ENCODE assay signal across 20 cellular contexts in the genomic region with DNA sequence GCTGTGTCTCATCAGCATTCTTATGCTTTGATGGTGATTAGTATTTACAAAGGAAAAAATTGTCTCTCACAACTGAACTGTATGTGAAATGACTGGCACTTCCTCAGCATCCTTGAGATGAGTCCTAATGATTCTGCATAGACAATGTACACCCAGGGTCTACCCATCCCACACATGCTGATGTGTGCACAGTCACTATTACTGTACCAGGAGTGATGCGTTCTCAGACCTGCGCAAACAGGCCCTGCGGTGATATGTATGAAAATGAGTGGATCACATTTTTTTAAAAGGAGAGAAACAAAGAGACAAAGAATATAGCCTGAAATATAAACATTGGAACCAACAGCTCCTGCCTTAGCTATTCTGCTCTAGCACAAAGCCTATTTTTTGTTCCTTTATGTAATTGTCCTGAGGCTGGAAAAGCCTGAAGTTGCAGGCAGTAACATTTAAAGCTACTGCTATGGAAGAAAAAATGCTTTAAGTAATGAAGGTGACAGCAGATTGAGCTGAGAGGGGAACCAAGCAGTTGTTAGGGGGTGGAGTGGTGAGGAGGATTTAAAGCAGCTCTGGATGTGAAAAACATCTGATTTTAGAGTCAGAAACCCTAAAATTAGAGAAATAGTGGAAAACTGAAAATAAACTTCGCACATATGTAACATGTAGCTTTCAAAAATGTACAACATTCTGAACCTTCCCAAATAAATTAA. TPM values are rescaled to one million over a fixed set of nuclear protein-coding genes. Genes with fewer than 3 reads are reported as not detected.
DNase-seq lines count a peak whose midpoint lies in the region; ATAC-seq and TF ChIP-seq lines count a peak whose summit lies in the region.
"Had no signal": no experiment of that assay in that cellular context is flagged by ENCODE, and none has a peak within 500 bp of the region (broad histone marks: within the 10 kb centered on the region; RNA-seq: fewer than 3 reads in every experiment).

No MANE protein-coding gene starts in this region.

- POLR2A ChIA-PET in RWPE1 (lab: Yijun Ruan, JAX; ENCODE audit: low non-redundant PET) = no interaction called here

- H3K9me3 Mint-ChIP-seq in stimulated activated naive CD8-positive, alpha-beta T cell treated with anti-CD3 and anti-CD28 coated beads, Interleukin-15, amount 100 ng/mL, for 72 hours = no peaks in the 10 kb centered on the region
- H3K9me3 Mint-ChIP-seq: activated naive CD4-positive, alpha-beta T cell treated with anti-CD3 and anti-CD28 coated beads, Interleukin-2, amount 50 U/mL, for 24 hours; memory B cell; naive thymus-derived CD8-positive, alpha-beta T cell had no signal

- H3K27ac ChIP-seq in cardiac muscle cell (peak overlapping the region; percentile 15), left ventricle myocardium inferior (replicated peaks) (no peak overlapping the region), RWPE1 (no peak overlapping the region), foreskin keratinocyte (peak overlapping the region; percentile 54)
- H3K27ac ChIP-seq: VCaP had no signal

- H3K27ac Mint-ChIP-seq in stimulated activated naive CD8-positive, alpha-beta T cell treated with anti-CD3 and anti-CD28 coated beads, Interleukin-15, amount 100 ng/mL, for 72 hours = no peak overlapping the region
- H3K27ac Mint-ChIP-seq: activated naive CD4-positive, alpha-beta T cell treated with anti-CD3 and anti-CD28 coated beads, Interleukin-2, amount 50 U/mL, for 24 hours; memory B cell; naive thymus-derived CD8-positive, alpha-beta T cell had no signal

- ATAC-seq in foreskin keratinocyte = peak; percentile 97
- no peak for ATAC-seq in GM21515 (IDR thresholded peaks at IDR 0.05; ENCODE audit: unreplicated experiment)
- ATAC-seq in stimulated activated naive CD8-positive, alpha-beta T cell treated with anti-CD3 and anti-CD28 coated beads, Interleukin-15, amount 100 ng/mL, for 72 hours = no peak
- ATAC-seq: HepG2; naive thymus-derived CD8-positive, alpha-beta T cell had no signal

- intact Hi-C loops in left ventricle myocardium inferior (cut with micrococcal nuclease) = no loop called here

- DNase-seq in cardiac muscle cell (ENCODE audit: low read depth in 1 of 2, low spot score in 1 of 2) = no peak
- no peak for DNase-seq in left ventricle myocardium inferior
- DNase-seq in RWPE1 (ENCODE audit: low spot score) = peak; percentile 31
- peak; percentile 56 to 80 for DNase-seq in foreskin keratinocyte
- DNase-seq in stimulated activated naive CD4-positive, alpha-beta T cell (lab: John Stamatoyannopoulos, UW) = no peak
- no peak for DNase-seq in stimulated activated naive CD8-positive, alpha-beta T cell treated with anti-CD3 and anti-CD28 coated beads, Interleukin-15, amount 100 ng/mL, for 72 hours
- DNase-seq: activated CD4-positive, alpha-beta T cell treated with anti-CD3 and anti-CD28 coated beads, Interleukin-2, amount 50 U/mL, for 48 hours; naive thymus-derived CD8-positive, alpha-beta T cell; NCI-H1092; NCI-H2029; NCI-H510A; SK-N-SH; stimulated activated CD4-positive, alpha-beta T cell treated with anti-CD3 and anti-CD28 coated beads, Interleukin-12 subunit alpha, Interleukin-12 subunit beta, amount 100 ng/mL, for 4 hours; T-helper 2 cell had no signal

- H3K27me3 Mint-ChIP-seq in stimulated activated naive CD8-positive, alpha-beta T cell treated with anti-CD3 and anti-CD28 coated beads, Interleukin-15, amount 100 ng/mL, for 72 hours = no peaks in the 10 kb centered on the region
- H3K27me3 Mint-ChIP-seq: activated naive CD4-positive, alpha-beta T cell treated with anti-CD3 and anti-CD28 coated beads, Interleukin-2, amount 50 U/mL, for 24 hours; memory B cell; naive thymus-derived CD8-positive, alpha-beta T cell had no signal

- H3K36me3 ChIP-seq in cardiac muscle cell = no peaks in the 10 kb centered on the region
- no peaks in the 10 kb centered on the region for H3K36me3 ChIP-seq in left ventricle myocardium inferior

- H3K4me1 Mint-ChIP-seq in stimulated activated naive CD8-positive, alpha-beta T cell treated with anti-CD3 and anti-CD28 coated beads, Interleukin-15, amount 100 ng/mL, for 72 hours = peaks cover 27% of the 10 kb centered on the region

- H3K27me3 ChIP-seq in cardiac muscle cell (no peaks in the 10 kb centered on the region), left ventricle myocardium inferior (ENCODE audit: low read depth) (no peaks in the 10 kb centered on the region), foreskin keratinocyte (no peaks in the 10 kb centered on the region)

- CTCF ChIA-PET in RWPE1 (lab: Yijun Ruan, JAX) = no interaction called here

- no peak overlapping the region for H3K4me3 Mint-ChIP-seq in stimulated activated naive CD8-positive, alpha-beta T cell treated with anti-CD3 and anti-CD28 coated beads, Interleukin-15, amount 100 ng/mL, for 72 hours
- H3K4me3 Mint-ChIP-seq: activated naive CD4-positive, alpha-beta T cell treated with anti-CD3 and anti-CD28 coated beads, Interleukin-2, amount 50 U/mL, for 24 hours; memory B cell; naive thymus-derived CD8-positive, alpha-beta T cell had no signal

- TF ChIP-seq CTCF in cardiac muscle cell (IDR thresholded peaks at IDR 0.05; ENCODE audit: low read depth, low read length) (no peak), left ventricle myocardium inferior (IDR thresholded peaks at IDR 0.05; ENCODE audit: borderline replicate concordance) (no peak), RWPE1 (conservative IDR thresholded peaks at IDR 0.05; ENCODE audit: low read depth) (no peak), foreskin keratinocyte (conservative IDR thresholded peaks at IDR 0.05) (no peak)

- no peaks in the 10 kb centered on the region for H3K9me3 ChIP-seq in cardiac muscle cell (ENCODE audit: low read depth)
- no peaks in the 10 kb centered on the region for H3K9me3 ChIP-seq in left ventricle myocardium inferior (replicated peaks)
- H3K9me3 ChIP-seq: SK-N-SH had no signal

- H3K4me1 ChIP-seq in cardiac muscle cell (ENCODE audit: low read depth) (peaks cover 20% of the 10 kb centered on the region), left ventricle myocardium inferior (peaks cover 50% of the 10 kb centered on the region), foreskin keratinocyte (peaks cover 19% of the 10 kb centered on the region)

- H3K4me3 ChIP-seq in cardiac muscle cell (no peak overlapping the region), left ventricle myocardium inferior (no peak overlapping the region)

RNA-seq across cellular contexts. Expression of gene RCAN1, which starts 5.5 kb away (rescaled TPM):
- total RNA-seq in cardiac muscle cell (47.4 and 48.4 TPM in 2 replicates), left ventricle myocardium inferior (75.3 TPM), foreskin keratinocyte (19.2 and 22.0 TPM in 2 replicates)
- polyA plus RNA-seq in cardiac muscle cell (96.2 and 104 TPM in 2 replicates), foreskin keratinocyte (13.6 and 13.8 TPM in 2 replicates)

RNA-seq across cellular contexts. Expression of gene CLIC6, which starts 59.4 kb away (rescaled TPM):
- not detected in 2 replicates for total RNA-seq in cardiac muscle cell
- not detected in 2 replicates for polyA plus RNA-seq in cardiac muscle cell
- 11.2 TPM for total RNA-seq in left ventricle myocardium inferior
- 0.03 and 0.04 TPM in 2 replicates for total RNA-seq in foreskin keratinocyte
- polyA plus RNA-seq in foreskin keratinocyte = 0.02 and 0.03 TPM in 2 replicates
- total RNA-seq: HepG2, RPMI7951 had no signal
- polyA plus RNA-seq: HepG2 had no signal

Comparison
In these comparisons a context has a peak if more than half of its experiments do, and no peak if none do; other contexts are left out.
1. H3K27ac ChIP-seq: peak in cardiac muscle cell (single experiment) and foreskin keratinocyte (single experiment); none in left ventricle myocardium inferior (single experiment) and RWPE1 (single experiment).
2. RNA of gene CLIC6, which starts 59.4 kb away (total RNA-seq): 11.2 TPM in left ventricle myocardium inferior (single experiment); 0.03 to 0.04 TPM in foreskin keratinocyte and not detected in cardiac muscle cell; every median in the first group is over 10 times any median in the second.
3. DNase-seq: peak in RWPE1 (single experiment) and foreskin keratinocyte (2 of 2); none in cardiac muscle cell (0 of 2), left ventricle myocardium inferior (single experiment), stimulated activated naive CD4-positive, alpha-beta T cell (0 of 6) and stimulated activated naive CD8-positive, alpha-beta T cell treated with anti-CD3 and anti-CD28 coated beads, Interleukin-15, amount 100 ng/mL, for 72 hours (0 of 2).